1 cellular context compared by ENCODE assay signal in the genomic region with DNA sequence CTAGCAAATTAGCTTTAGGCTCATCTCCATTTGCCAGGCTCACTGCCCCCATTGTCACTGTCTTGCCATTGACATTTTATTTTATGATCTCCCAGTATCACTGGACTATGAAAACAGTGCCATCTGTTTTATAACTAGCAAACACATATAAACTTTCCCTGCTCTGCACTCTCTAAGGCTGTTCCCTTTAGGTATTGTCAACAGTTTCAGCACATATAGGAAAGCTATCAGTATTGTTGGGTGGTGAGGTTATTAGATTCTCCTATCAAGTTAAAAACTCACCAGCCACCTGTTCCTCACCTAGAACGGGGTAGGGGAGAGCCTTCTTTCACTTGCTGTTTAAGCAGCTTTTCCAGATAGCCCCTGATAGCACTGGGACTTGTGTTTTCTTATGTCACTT.
TF ChIP-seq lines count a peak whose summit lies in the region.

No MANE protein-coding gene starts in this region.

TF ChIP-seq in GM12878, 131 proteins besides CTCF, POLR2A, EP300 and RAD21:
- no peak for TF ChIP-seq CHD4 (IDR thresholded peaks at IDR 0.05)
- TF ChIP-seq POLR2AphosphoS5 (IDR thresholded peaks at IDR 0.05; ENCODE audit: low read length): no peak
- TF ChIP-seq ZNF384 (IDR thresholded peaks at IDR 0.05; ENCODE audit: borderline replicate concordance, low read depth, low read length): no peak
- TF ChIP-seq, protein P1, sequence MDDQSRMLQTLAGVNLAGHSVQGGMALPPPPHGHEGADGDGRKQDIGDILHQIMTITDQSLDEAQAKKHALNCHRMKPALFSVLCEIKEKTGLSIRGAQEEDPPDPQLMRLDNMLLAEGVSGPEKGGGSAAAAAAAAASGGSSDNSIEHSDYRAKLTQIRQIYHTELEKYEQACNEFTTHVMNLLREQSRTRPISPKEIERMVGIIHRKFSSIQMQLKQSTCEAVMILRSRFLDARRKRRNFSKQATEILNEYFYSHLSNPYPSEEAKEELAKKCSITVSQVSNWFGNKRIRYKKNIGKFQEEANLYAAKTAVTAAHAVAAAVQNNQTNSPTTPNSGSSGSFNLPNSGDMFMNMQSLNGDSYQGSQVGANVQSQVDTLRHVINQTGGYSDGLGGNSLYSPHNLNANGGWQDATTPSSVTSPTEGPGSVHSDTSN (IDR thresholded peaks at IDR 0.05; ENCODE audit: insufficient replicate concordance, low read depth, low read length): no peak
- TF ChIP-seq, protein P2, sequence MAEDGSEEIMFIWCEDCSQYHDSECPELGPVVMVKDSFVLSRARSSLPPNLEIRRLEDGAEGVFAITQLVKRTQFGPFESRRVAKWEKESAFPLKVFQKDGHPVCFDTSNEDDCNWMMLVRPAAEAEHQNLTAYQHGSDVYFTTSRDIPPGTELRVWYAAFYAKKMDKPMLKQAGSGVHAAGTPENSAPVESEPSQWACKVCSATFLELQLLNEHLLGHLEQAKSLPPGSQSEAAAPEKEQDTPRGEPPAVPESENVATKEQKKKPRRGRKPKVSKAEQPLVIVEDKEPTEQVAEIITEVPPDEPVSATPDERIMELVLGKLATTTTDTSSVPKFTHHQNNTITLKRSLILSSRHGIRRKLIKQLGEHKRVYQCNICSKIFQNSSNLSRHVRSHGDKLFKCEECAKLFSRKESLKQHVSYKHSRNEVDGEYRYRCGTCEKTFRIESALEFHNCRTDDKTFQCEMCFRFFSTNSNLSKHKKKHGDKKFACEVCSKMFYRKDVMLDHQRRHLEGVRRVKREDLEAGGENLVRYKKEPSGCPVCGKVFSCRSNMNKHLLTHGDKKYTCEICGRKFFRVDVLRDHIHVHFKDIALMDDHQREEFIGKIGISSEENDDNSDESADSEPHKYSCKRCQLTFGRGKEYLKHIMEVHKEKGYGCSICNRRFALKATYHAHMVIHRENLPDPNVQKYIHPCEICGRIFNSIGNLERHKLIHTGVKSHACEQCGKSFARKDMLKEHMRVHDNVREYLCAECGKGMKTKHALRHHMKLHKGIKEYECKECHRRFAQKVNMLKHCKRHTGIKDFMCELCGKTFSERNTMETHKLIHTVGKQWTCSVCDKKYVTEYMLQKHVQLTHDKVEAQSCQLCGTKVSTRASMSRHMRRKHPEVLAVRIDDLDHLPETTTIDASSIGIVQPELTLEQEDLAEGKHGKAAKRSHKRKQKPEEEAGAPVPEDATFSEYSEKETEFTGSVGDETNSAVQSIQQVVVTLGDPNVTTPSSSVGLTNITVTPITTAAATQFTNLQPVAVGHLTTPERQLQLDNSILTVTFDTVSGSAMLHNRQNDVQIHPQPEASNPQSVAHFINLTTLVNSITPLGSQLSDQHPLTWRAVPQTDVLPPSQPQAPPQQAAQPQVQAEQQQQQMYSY (CRISPR knock-in tag; IDR thresholded peaks at IDR 0.05): no peak
- no peak for TF ChIP-seq MEF2B (IDR thresholded peaks at IDR 0.05; ENCODE audit: partially characterized antibody, poor library complexity, severe bottlenecking)
- no peak for TF ChIP-seq YBX1 (IDR thresholded peaks at IDR 0.05)
- TF ChIP-seq FOS (IDR thresholded peaks at IDR 0.05; ENCODE audit: borderline replicate concordance, extremely low read depth, insufficient read length): no peak
- TF ChIP-seq, protein P3, sequence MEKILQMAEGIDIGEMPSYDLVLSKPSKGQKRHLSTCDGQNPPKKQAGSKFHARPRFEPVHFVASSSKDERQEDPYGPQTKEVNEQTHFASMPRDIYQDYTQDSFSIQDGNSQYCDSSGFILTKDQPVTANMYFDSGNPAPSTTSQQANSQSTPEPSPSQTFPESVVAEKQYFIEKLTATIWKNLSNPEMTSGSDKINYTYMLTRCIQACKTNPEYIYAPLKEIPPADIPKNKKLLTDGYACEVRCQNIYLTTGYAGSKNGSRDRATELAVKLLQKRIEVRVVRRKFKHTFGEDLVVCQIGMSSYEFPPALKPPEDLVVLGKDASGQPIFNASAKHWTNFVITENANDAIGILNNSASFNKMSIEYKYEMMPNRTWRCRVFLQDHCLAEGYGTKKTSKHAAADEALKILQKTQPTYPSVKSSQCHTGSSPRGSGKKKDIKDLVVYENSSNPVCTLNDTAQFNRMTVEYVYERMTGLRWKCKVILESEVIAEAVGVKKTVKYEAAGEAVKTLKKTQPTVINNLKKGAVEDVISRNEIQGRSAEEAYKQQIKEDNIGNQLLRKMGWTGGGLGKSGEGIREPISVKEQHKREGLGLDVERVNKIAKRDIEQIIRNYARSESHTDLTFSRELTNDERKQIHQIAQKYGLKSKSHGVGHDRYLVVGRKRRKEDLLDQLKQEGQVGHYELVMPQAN (conservative IDR thresholded peaks at IDR 0.05): no peak
- TF ChIP-seq NRF1 (conservative IDR thresholded peaks at IDR 0.05; ENCODE audit: low read depth, low read length): no peak
- no peak for TF ChIP-seq MYB (IDR thresholded peaks at IDR 0.05; ENCODE audit: borderline replicate concordance, low read depth, low read length)
